Comparison of ENCODE assay signal across 2 cellular contexts in genomic region chr5:37002176-37002751, GRCh38.
A peak's percentile ranks its signal among the peaks of the same experiment; 100 is the strongest.
TF ChIP-seq lines count a peak whose summit lies in the region.

No MANE protein-coding gene starts in this region.

TF ChIP-seq in HEK293, 187 proteins besides CTCF, POLR2A, EP300 and RAD21:
- TF ChIP-seq PRDM6 (tag by site-specific recombination; IDR thresholded peaks at IDR 0.05) (peak; percentile 45; the same call in 1 of the 2 replicates), TCF7L2 (IDR thresholded peaks at IDR 0.05; ENCODE audit: borderline replicate concordance, low read depth, low read length) (peak; percentile 98), ZNF645 (tag by site-specific recombination; IDR thresholded peaks at IDR 0.05) (no peak), BCL6B (tag by site-specific recombination; IDR thresholded peaks at IDR 0.05) (peak; percentile 92), KLF8 (tag by site-specific recombination; IDR thresholded peaks at IDR 0.05) (0 out of 2 replicates have a peak, but pooled peaks have one; percentile 17), ZXDB (tag by site-specific recombination; IDR thresholded peaks at IDR 0.05) (peak; percentile 41; the same call in 1 of the 2 replicates), ZNF398 (tag by site-specific recombination; IDR thresholded peaks at IDR 0.05) (no peak), FEZF1 (tag by site-specific recombination; IDR thresholded peaks at IDR 0.05) (peak; percentile 68), ZNF843 (tag by site-specific recombination; IDR thresholded peaks at IDR 0.05) (peak; percentile 77), ZNF354C (tag by site-specific recombination; IDR thresholded peaks at IDR 0.05; ENCODE audit: borderline replicate concordance, low read depth) (no peak), ZSCAN4 (tag by site-specific recombination; IDR thresholded peaks at IDR 0.05) (no peak), IKZF3 (tag by site-specific recombination; IDR thresholded peaks at IDR 0.05) (peak; percentile 48; the same call in 1 of the 2 replicates), ZNF366 (tag by site-specific recombination; conservative IDR thresholded peaks at IDR 0.05) (0 out of 2 replicates have a peak, but pooled peaks have one; percentile 16)

TF ChIP-seq in HepG2, 621 proteins besides CTCF, POLR2A, EP300 and RAD21 (continued from another document):
- TF ChIP-seq ZNF639 (CRISPR knock-in tag; conservative IDR thresholded peaks at IDR 0.05) (no peak), TSC22D2 (CRISPR knock-in tag; IDR thresholded peaks at IDR 0.05; ENCODE audit: borderline replicate concordance) (no peak), TCF7 (IDR thresholded peaks at IDR 0.05; ENCODE audit: low read depth) (peak; percentile 81), ZGPAT (CRISPR knock-in tag; IDR thresholded peaks at IDR 0.05) (0 out of 2 replicates have a peak, but pooled peaks have one; percentile 18), MYPOP (CRISPR knock-in tag; IDR thresholded peaks at IDR 0.05) (no peak), HNF4G (IDR thresholded peaks at IDR 0.05; ENCODE audit: borderline replicate concordance, low read depth, low read length) (peak; percentile 25; the same call in 1 of the 2 replicates), HNF4G (CRISPR knock-in tag; IDR thresholded peaks at IDR 0.05; ENCODE audit: borderline replicate concordance, low read depth) (no peak), HDAC2 (CRISPR knock-in tag; IDR thresholded peaks at IDR 0.05) (0 out of 2 replicates have a peak, but pooled peaks have one; percentile 19), ZNF331 (CRISPR knock-in tag; IDR thresholded peaks at IDR 0.05) (no peak), HNF4A (CRISPR knock-in tag; IDR thresholded peaks at IDR 0.05) (peak; percentile 48), NR2F6 (IDR thresholded peaks at IDR 0.05) (peak; percentile 63; the same call in 1 of the 2 replicates), NR2F6 (CRISPR knock-in tag; IDR thresholded peaks at IDR 0.05) (peak; percentile 53), FOXP4 (CRISPR knock-in tag; IDR thresholded peaks at IDR 0.05) (0 out of 2 replicates have a peak, but pooled peaks have one; percentile 23), CAMTA2 (CRISPR knock-in tag; IDR thresholded peaks at IDR 0.05; ENCODE audit: borderline replicate concordance) (no peak), TEAD3 (CRISPR knock-in tag; optimal IDR thresholded peaks at IDR 0.05; ENCODE audit: borderline replicate concordance) (peak; percentile 38), FOXJ3 (CRISPR knock-in tag; IDR thresholded peaks at IDR 0.05; ENCODE audit: borderline replicate concordance) (peak; percentile 38; the same call in 1 of the 2 replicates), ZBTB3 (CRISPR knock-in tag; IDR thresholded peaks at IDR 0.05; ENCODE audit: borderline replicate concordance, low read depth) (no peak), ZNF644 (CRISPR knock-in tag; IDR thresholded peaks at IDR 0.05; ENCODE audit: low read depth) (0 out of 2 replicates have a peak, but pooled peaks have one; percentile 52), SOX6 (IDR thresholded peaks at IDR 0.05) (no peak), SOX6 (CRISPR knock-in tag; IDR thresholded peaks at IDR 0.05) (peak; percentile 65), NR2F2 (IDR thresholded peaks at IDR 0.05; ENCODE audit: borderline replicate concordance, low read depth) (peak; percentile 64), ATAD3A (CRISPR knock-in tag; IDR thresholded peaks at IDR 0.05) (no peak), GATA4 (IDR thresholded peaks at IDR 0.05; ENCODE audit: borderline replicate concordance, low read depth) (0 out of 2 replicates have a peak, but pooled peaks have one; percentile 29), PAXIP1 (CRISPR knock-in tag; conservative IDR thresholded peaks at IDR 0.05) (0 out of 2 replicates have a peak, but pooled peaks have one; percentile 17)
TF ChIP-seq in HepG2: peak in this region for 17.
